1 cellular context compared by ENCODE assay signal in genomic region chr14:74251546-74252030, GRCh38.
TF ChIP-seq lines count a peak whose summit lies in the region.

No MANE protein-coding gene starts in this region.

TF ChIP-seq in HCT116, 20 proteins besides CTCF, POLR2A, EP300 and RAD21 (continued from another document):
- TF ChIP-seq YY1 (IDR thresholded peaks at IDR 0.05; ENCODE audit: extremely low read depth, insufficient replicate concordance, low read depth, low read length) (no peak), ATF3 (IDR thresholded peaks at IDR 0.05) (no peak), EZH2phosphoT487 (IDR thresholded peaks at IDR 0.05; ENCODE audit: borderline replicate concordance) (no peak), FOSL1 (IDR thresholded peaks at IDR 0.05; ENCODE audit: low read depth) (no peak), EZH2 (IDR thresholded peaks at IDR 0.05) (no peak)
